ENCODE assay signal across 8 cellular contexts in genomic region chr19:38665950-38666661, GRCh38. TPM values are rescaled to one million over a fixed set of nuclear protein-coding genes. Genes with fewer than 3 reads are reported as not detected.
DNase-seq lines count a peak whose midpoint lies in the region; ATAC-seq and TF ChIP-seq lines count a peak whose summit lies in the region.

No MANE protein-coding gene starts in this region.

- ATAC-seq in WTC11 (peak; percentile 77), right cardiac atrium (peak; percentile 67 to 74), HG03045 (IDR thresholded peaks at IDR 0.05; ENCODE audit: unreplicated experiment) (no peak), GM18867 (IDR thresholded peaks at IDR 0.05; ENCODE audit: unreplicated experiment) (no peak)

- CTCF ChIA-PET in WTC11 (lab: Charles Lee), result interaction anchor here (1.3 to 3.6 kb wide), 5 partner anchors 20 to 264 kb away, joined by 3 to 20 read pairs (median 6); partner anchors contain the start of genes MRPS12 and SARS2

- H3K36me3 ChIP-seq in ES-I3 (ENCODE audit: insufficient read depth, low read length), result 0 out of 2 replicates have a peak, but pooled peaks cover 3% of the 10 kb centered on the region

- no peak overlapping the region for H3K4me3 ChIP-seq in right cardiac atrium (ENCODE audit: low read length)
- H3K4me3 ChIP-seq in retinal pigment epithelial cell (ENCODE audit: low read length), result no peak overlapping the region

- H3K27ac Mint-ChIP-seq in WTC11, result peak overlapping the region; percentile 100

- no peaks in the 10 kb centered on the region for H3K27me3 Mint-ChIP-seq in WTC11 (ENCODE audit: low read depth)

- H3K4me1 ChIP-seq in ES-I3 (ENCODE audit: insufficient read depth, low read length), result peaks cover 83% of the 10 kb centered on the region
- H3K4me1 ChIP-seq in right cardiac atrium (ENCODE audit: control insufficient read depth, insufficient read depth, low read length), result peaks cover 57% of the 10 kb centered on the region

- 17% methylated on average over 19 of the region's 19 CpGs for WGBS in right cardiac atrium

- H3K4me1 Mint-ChIP-seq in WTC11, result peaks cover 96% of the 10 kb centered on the region

- TF ChIP-seq CTCF in WTC11 (IDR thresholded peaks at IDR 0.05) (no peak), retinal pigment epithelial cell (conservative IDR thresholded peaks at IDR 0.05; ENCODE audit: low read depth, low read length) (no peak)

- H3K9me3 Mint-ChIP-seq in WTC11, result no peaks in the 10 kb centered on the region

- peak overlapping the region; percentile 88 for H3K27ac ChIP-seq in right cardiac atrium (ENCODE audit: low read length)

- DNase-seq in WTC11 (ENCODE audit: low spot score), result peak; percentile 80
- DNase-seq in right cardiac atrium, result peak; percentile 80 to 88 (median 86)
- DNase-seq in retinal pigment epithelial cell (ENCODE audit: low read depth), result peak; percentile 71
- DNase-seq in stimulated activated CD4-positive, alpha-beta T cell treated with anti-CD3 and anti-CD28 coated beads, Interleukin-15, amount 100 ng/mL, for 24 hours, result no peak
- no peak for DNase-seq in NCI-H345 treated with DMSO at 0.1 percent for 48 hours (lab: John Stamatoyannopoulos, UW; ENCODE audit: unreplicated experiment)

- intact Hi-C loops in right cardiac atrium (cut with DNase I), result no loop called here

- peak overlapping the region; percentile 40 for H3K9ac ChIP-seq in ES-I3 (ENCODE audit: low read depth, low read length)

- H3K27me3 ChIP-seq in right cardiac atrium (ENCODE audit: control insufficient read depth, insufficient read depth), result no peaks in the 10 kb centered on the region

- H3K9me3 ChIP-seq in ES-I3 (ENCODE audit: control insufficient read depth, insufficient read depth, low read length) (no peaks in the 10 kb centered on the region), right cardiac atrium (ENCODE audit: control insufficient read depth, low read length) (no peaks in the 10 kb centered on the region)

- peaks cover 4% of the 10 kb centered on the region; the same call in 1 of the 2 replicates for H3K36me3 Mint-ChIP-seq in WTC11

- peak overlapping the region; percentile 34 for H3K4me3 Mint-ChIP-seq in WTC11

- POLR2A ChIA-PET in WTC11 (lab: Charles Lee), result interaction anchor here (0.5 to 3.8 kb wide), 9 partner anchors 10 to 53 kb away, joined by 3 to 44 read pairs (median 3); partner anchors contain the start of gene ACTN4

TF ChIP-seq in WTC11, 78 proteins besides CTCF, POLR2A, EP300 and RAD21:
- 0 out of 2 replicates have a peak, but pooled peaks have one; percentile 2 for TF ChIP-seq ZNF396 (CRISPR knock-in tag; IDR thresholded peaks at IDR 0.05; ENCODE audit: borderline replicate concordance)
- no peak for TF ChIP-seq TP53 (CRISPR knock-in tag; IDR thresholded peaks at IDR 0.05)
- peak; percentile 100 for TF ChIP-seq ETV6 (CRISPR knock-in tag; IDR thresholded peaks at IDR 0.05)
- TF ChIP-seq GTF2I (CRISPR knock-in tag; conservative IDR thresholded peaks at IDR 0.05), result no peak
- TF ChIP-seq USF1 (CRISPR knock-in tag; IDR thresholded peaks at IDR 0.05), result no peak
- TF ChIP-seq TEAD1 (CRISPR knock-in tag; IDR thresholded peaks at IDR 0.05), result peak; percentile 94; the same call in 1 of the 2 replicates
- TF ChIP-seq NFE2L1 (CRISPR knock-in tag; IDR thresholded peaks at IDR 0.05), result peak; percentile 47; the same call in 1 of the 2 replicates
- TF ChIP-seq FOXP1 (CRISPR knock-in tag; IDR thresholded peaks at IDR 0.05; ENCODE audit: borderline replicate concordance), result peak; percentile 43
- TF ChIP-seq EMX1 (CRISPR knock-in tag; IDR thresholded peaks at IDR 0.05), result 0 out of 2 replicates have a peak, but pooled peaks have one; percentile 37
- peak; percentile 74 for TF ChIP-seq SP1 (CRISPR knock-in tag; conservative IDR thresholded peaks at IDR 0.05)
- no peak for TF ChIP-seq ZNF512 (CRISPR knock-in tag; IDR thresholded peaks at IDR 0.05; ENCODE audit: borderline replicate concordance)
- TF ChIP-seq MAX (CRISPR knock-in tag; IDR thresholded peaks at IDR 0.05), result peak; percentile 66
- TF ChIP-seq FOXP4 (CRISPR knock-in tag; IDR thresholded peaks at IDR 0.05), result peak; percentile 66; the same call in 1 of the 2 replicates
- 0 out of 2 replicates have a peak, but pooled peaks have one; percentile 50 for TF ChIP-seq FOXK1 (CRISPR knock-in tag; IDR thresholded peaks at IDR 0.05)
- TF ChIP-seq TEAD4 (CRISPR knock-in tag; IDR thresholded peaks at IDR 0.05), result peak; percentile 75; the same call in 1 of the 2 replicates
- TF ChIP-seq PRRX2 (CRISPR knock-in tag; IDR thresholded peaks at IDR 0.05), result no peak

RNA-seq across cellular contexts. Expression of gene ACTN4, which starts 18.7 kb away (rescaled TPM):
- total RNA-seq in WTC11 (2021), result 484 to 511 TPM (median 506 TPM) in 3 replicates
- 100 to 1,000 TPM; 116 to 226 (median 122) TPM for total RNA-seq in right cardiac atrium
- 87.4 TPM for polyA plus RNA-seq in right cardiac atrium

RNA-seq across cellular contexts. Expression of gene EIF3K, which starts 47.1 kb away (rescaled TPM):
- total RNA-seq in WTC11 (2021), result 389 to 416 TPM (median 410 TPM) in 3 replicates
- total RNA-seq in right cardiac atrium, result 100 to 1,000 TPM; 477 to 576 (median 534) TPM
- 829 TPM for polyA plus RNA-seq in right cardiac atrium

RNA-seq across cellular contexts. Expression of gene MAP4K1, which starts 48.4 kb away (rescaled TPM):
- total RNA-seq in WTC11 (2021), result 14.0 to 25.0 TPM (median 24.5 TPM) in 3 replicates
- 1 to 10 TPM; 1.0 to 4.4 (median 3.0) TPM for total RNA-seq in right cardiac atrium
- 0.88 TPM for polyA plus RNA-seq in right cardiac atrium

Comparison
In these comparisons a context has a peak if more than half of its experiments do, and no peak if none do; other contexts are left out.
1. ATAC-seq: peak in WTC11 (single experiment) and right cardiac atrium (2 of 2); none in HG03045 (single experiment) and GM18867 (single experiment).
2. DNase-seq: peak in WTC11 (single experiment), right cardiac atrium (3 of 3) and retinal pigment epithelial cell (single experiment); none in stimulated activated CD4-positive, alpha-beta T cell treated with anti-CD3 and anti-CD28 coated beads, Interleukin-15, amount 100 ng/mL, for 24 hours (single experiment) and NCI-H345 treated with DMSO at 0.1 percent for 48 hours (single experiment).